ENCODE assay signal across 18 cellular contexts in the genomic region with DNA sequence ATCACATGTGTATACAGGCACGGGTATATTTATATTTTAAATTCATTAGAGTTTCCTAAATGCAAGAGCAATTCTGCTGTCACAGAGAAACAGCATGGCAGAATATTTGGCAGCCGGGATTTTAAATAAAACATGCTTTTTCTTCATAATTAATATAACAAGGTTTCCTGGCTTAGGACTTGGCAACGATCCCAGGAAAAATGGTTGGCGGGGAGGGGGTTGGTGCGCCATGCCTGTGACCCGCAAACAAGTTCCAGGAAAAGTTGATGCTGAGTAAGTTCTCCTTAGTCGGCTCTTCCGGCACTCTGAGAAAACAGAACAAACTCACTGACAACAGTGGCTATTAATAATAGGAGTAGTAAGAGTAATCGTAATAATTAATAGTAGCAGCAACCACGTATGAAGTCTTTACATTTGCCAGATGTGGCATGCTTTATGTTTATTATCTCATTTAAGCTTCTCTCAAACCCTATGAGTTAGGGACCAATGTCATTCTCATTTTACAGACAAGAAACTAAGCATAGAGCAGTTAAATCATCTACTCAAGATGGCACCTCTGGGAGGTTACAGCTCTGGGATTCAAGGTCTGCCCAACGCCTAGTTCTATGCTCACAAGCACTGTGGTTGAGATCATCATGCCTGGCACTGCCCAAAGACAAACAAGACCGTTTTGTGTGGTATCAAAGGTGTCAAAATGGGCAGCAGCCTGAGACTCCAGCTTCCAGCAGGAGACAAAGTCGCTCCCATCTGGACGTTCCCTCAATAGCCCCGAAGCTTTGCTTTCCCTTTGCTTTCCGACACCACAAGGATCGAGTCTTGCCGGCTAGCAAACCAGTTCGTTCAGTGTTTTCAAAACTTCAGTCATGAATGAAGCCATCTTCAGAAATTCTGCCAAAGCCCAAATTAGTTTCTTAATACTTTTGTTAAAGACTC. TPM values are rescaled to one million over a fixed set of nuclear protein-coding genes. Genes with fewer than 3 reads are reported as not detected.
DNase-seq lines count a peak whose midpoint lies in the region; ATAC-seq, FAIRE-seq and TF ChIP-seq lines count a peak whose summit lies in the region.
"Had no signal": no experiment of that assay in that cellular context is flagged by ENCODE, and none has a peak within 500 bp of the region (broad histone marks: within the 10 kb centered on the region; RNA-seq: fewer than 3 reads in every experiment).

No MANE protein-coding gene starts in this region.

- intact Hi-C loops in K562 (cut with micrococcal nuclease), result no loop called here

- peak overlapping the region; percentile 36 for H3K4me2 ChIP-seq in K562 (ENCODE audit: insufficient read depth, low read length)

- TF ChIP-seq CTCF in K562 (IDR thresholded peaks at IDR 0.05 in 2 of 3, conservative IDR thresholded peaks at IDR 0.05 in 1 of 3; ENCODE audit: insufficient read depth in 2 of 3, low read depth in 1 of 3, low read length in 3 of 3), result no peak

- H3K9me1 ChIP-seq in K562 (ENCODE audit: control insufficient read depth, insufficient read depth, low read length), result no peaks in the 10 kb centered on the region

- H3K9me3 ChIP-seq in K562 (replicated peaks; ENCODE audit: control insufficient read depth, insufficient read depth, low read depth, low read length) (no peaks in the 10 kb centered on the region), skeletal muscle tissue (ENCODE audit: control insufficient read depth in 3 of 3, low read length in 3 of 3) (no peaks in the 10 kb centered on the region)

- H3K4me3 ChIP-seq in K562, result no peak overlapping the region
- no peak overlapping the region for H3K4me3 ChIP-seq in skeletal muscle tissue (ENCODE audit: low read length in 3 of 3)

- H3K4me3 Mint-ChIP-seq in stimulated activated memory B cell treated with anti-CD40 and anti-IgM and Interleukin-4, amounts not matched to agents 10 μg/mL and 1 μg/mL and 100 μg/mL, for 72 hours, result no peak overlapping the region
- H3K4me3 Mint-ChIP-seq in effector memory CD8-positive, alpha-beta T cell, result no peak overlapping the region
- H3K4me3 Mint-ChIP-seq: central memory CD8-positive, alpha-beta T cell; stimulated activated naive B cell treated with anti-CD40 and anti-IgM and Interleukin-4, amounts not matched to agents 10 μg/mL and 1 μg/mL and 100 μg/mL, for 72 hours had no signal

- H3K9ac ChIP-seq in K562 (ENCODE audit: insufficient read depth in 1 of 2, low read depth in 2 of 2, low read length in 2 of 2), result no peak overlapping the region
- no peak overlapping the region for H3K9ac ChIP-seq in skeletal muscle tissue (ENCODE audit: low read depth in 1 of 3, low read length in 3 of 3)

- DNase-seq in KBM-7 (peak; percentile 45), K562 (ENCODE audit: extremely low read depth in 1 of 4, low spot score in 3 of 4) (peak; percentile 15 to 52 (median 32)), iris pigment epithelial cell (ENCODE audit: low read depth) (peak; percentile 37), RPMI8226 (no peak)
- DNase-seq in effector memory CD8-positive, alpha-beta T cell, result no peak
- DNase-seq: activated naive CD4-positive, alpha-beta T cell treated with anti-CD3 and anti-CD28 coated beads, Interleukin-2, amount 50 U/mL, for 16 hours; KG1; NCI-H146; NCI-H774; Right ventricle myocardium superior; stimulated activated CD4-positive, alpha-beta T cell treated with anti-CD3 and anti-CD28 coated beads, Interleukin-4, amount 100 ng/mL, for 4 hours; stimulated activated naive B cell treated with anti-CD40 and anti-IgM and Interleukin-4, amounts not matched to agents 10 μg/mL and 1 μg/mL and 100 μg/mL, for 72 hours had no signal

- H3K27ac ChIP-seq in K562 (ENCODE audit: extremely low read depth, low read depth, low read length) (no peak overlapping the region; the same call in 2 of the 3 replicates), skeletal muscle tissue (ENCODE audit: low read depth, low read length) (peak overlapping the region; percentile 6)
- H3K27ac ChIP-seq: C4-2B, VCaP had no signal

- BruUV-seq in K562 (replicated peaks; lab: Mats Ljungman, UMichigan), result no TSS peak

- no peaks in the 10 kb centered on the region for H4K20me1 ChIP-seq in K562 (replicated peaks; ENCODE audit: control insufficient read depth, insufficient read depth, low read length)

- H3K4me1 Mint-ChIP-seq in stimulated activated memory B cell treated with anti-CD40 and anti-IgM and Interleukin-4, amounts not matched to agents 10 μg/mL and 1 μg/mL and 100 μg/mL, for 72 hours, result no peaks in the 10 kb centered on the region
- H3K4me1 Mint-ChIP-seq in effector memory CD8-positive, alpha-beta T cell (ENCODE audit: low read depth in 2 of 2), result no peaks in the 10 kb centered on the region
- H3K4me1 Mint-ChIP-seq: central memory CD8-positive, alpha-beta T cell; stimulated activated naive B cell treated with anti-CD40 and anti-IgM and Interleukin-4, amounts not matched to agents 10 μg/mL and 1 μg/mL and 100 μg/mL, for 72 hours had no signal

- in situ Hi-C loops in KBM-7 (cut with MboI; ENCODE audit: low pct_unique_long_range_greater_than_20kb, low sequenced_read_pairs), result no loop called here
- in situ Hi-C loops in K562 (cut with MboI), result no loop called here

- no peak for TF ChIP-seq POLR2A in K562 (conservative IDR thresholded peaks at IDR 0.05)

- peak; percentile 57; the same call in 1 of the 3 replicates for ATAC-seq in K562
- ATAC-seq in stimulated activated memory B cell treated with anti-CD40 and anti-IgM and Interleukin-4, amounts not matched to agents 10 μg/mL and 1 μg/mL and 100 μg/mL, for 72 hours, result no peak
- ATAC-seq in effector memory CD8-positive, alpha-beta T cell (replicated peaks), result no peak
- ATAC-seq: stimulated activated naive B cell treated with anti-CD40 and anti-IgM and Interleukin-4, amounts not matched to agents 10 μg/mL and 1 μg/mL and 100 μg/mL, for 72 hours had no signal

- peak overlapping the region; percentile 73 for H2AFZ ChIP-seq in K562 (ENCODE audit: low read depth, low read length)

- FAIRE-seq in K562 (lab: Jason Lieb, UNC), result no peak
- FAIRE-seq: GM12892 had no signal

- CTCF ChIA-PET in K562 (lab: Yijun Ruan, JAX; ENCODE audit: low intra/inter-chr PET ratio), result no interaction called here

- H3K27me3 ChIP-seq in K562 (ENCODE audit: control insufficient read depth in 2 of 2, insufficient read depth in 2 of 2, low read length in 2 of 2) (no peaks in the 10 kb centered on the region), skeletal muscle tissue (ENCODE audit: control insufficient read depth in 3 of 3, insufficient read depth in 3 of 3, low read length in 3 of 3) (no peaks in the 10 kb centered on the region)

- H3K36me3 ChIP-seq in K562 (ENCODE audit: control insufficient read depth, insufficient read depth, low read length), result no peaks in the 10 kb centered on the region
- no peaks in the 10 kb centered on the region for H3K36me3 ChIP-seq in skeletal muscle tissue (ENCODE audit: control insufficient read depth in 3 of 3, insufficient read depth in 3 of 3, low read length in 3 of 3)

- peaks cover 39% of the 10 kb centered on the region for H3K27me3 Mint-ChIP-seq in stimulated activated memory B cell treated with anti-CD40 and anti-IgM and Interleukin-4, amounts not matched to agents 10 μg/mL and 1 μg/mL and 100 μg/mL, for 72 hours
- peaks cover 26 to 57% of the 10 kb centered on the region in 2 donors for H3K27me3 Mint-ChIP-seq in effector memory CD8-positive, alpha-beta T cell

- no peaks in the 10 kb centered on the region for H3K79me2 ChIP-seq in K562 (ENCODE audit: control insufficient read depth, insufficient read depth, low read length)

- no peaks in the 10 kb centered on the region for H3K9me3 Mint-ChIP-seq in stimulated activated memory B cell treated with anti-CD40 and anti-IgM and Interleukin-4, amounts not matched to agents 10 μg/mL and 1 μg/mL and 100 μg/mL, for 72 hours
- H3K9me3 Mint-ChIP-seq in effector memory CD8-positive, alpha-beta T cell, result no peaks in the 10 kb centered on the region
- H3K9me3 Mint-ChIP-seq: central memory CD8-positive, alpha-beta T cell; stimulated activated naive B cell treated with anti-CD40 and anti-IgM and Interleukin-4, amounts not matched to agents 10 μg/mL and 1 μg/mL and 100 μg/mL, for 72 hours had no signal

- H3K27ac Mint-ChIP-seq in stimulated activated memory B cell treated with anti-CD40 and anti-IgM and Interleukin-4, amounts not matched to agents 10 μg/mL and 1 μg/mL and 100 μg/mL, for 72 hours, result no peak overlapping the region
- H3K27ac Mint-ChIP-seq in effector memory CD8-positive, alpha-beta T cell, result no peak overlapping the region
- H3K27ac Mint-ChIP-seq: stimulated activated naive B cell treated with anti-CD40 and anti-IgM and Interleukin-4, amounts not matched to agents 10 μg/mL and 1 μg/mL and 100 μg/mL, for 72 hours had no signal

- H3K36me3 Mint-ChIP-seq in stimulated activated memory B cell treated with anti-CD40 and anti-IgM and Interleukin-4, amounts not matched to agents 10 μg/mL and 1 μg/mL and 100 μg/mL, for 72 hours, result no peaks in the 10 kb centered on the region
- no peaks in the 10 kb centered on the region for H3K36me3 Mint-ChIP-seq in effector memory CD8-positive, alpha-beta T cell (ENCODE audit: insufficient read depth)
- H3K36me3 Mint-ChIP-seq: stimulated activated naive B cell treated with anti-CD40 and anti-IgM and Interleukin-4, amounts not matched to agents 10 μg/mL and 1 μg/mL and 100 μg/mL, for 72 hours had no signal

- peak; percentile 28; the same call in 1 of the 2 replicates for TF ChIP-seq EP300 in K562 (IDR thresholded peaks at IDR 0.05; ENCODE audit: low read length)

- peaks cover 0 to 14% of the 10 kb centered on the region in 2 experiments; a peak in 3 of 5 replicates for H3K4me1 ChIP-seq in K562 (replicated peaks in 1 of 2; ENCODE audit: control insufficient read depth in 2 of 2, insufficient read depth in 2 of 2, low read length in 2 of 2)
- peaks cover 4 to 18% (median 4%) of the 10 kb centered on the region in 3 donors for H3K4me1 ChIP-seq in skeletal muscle tissue (ENCODE audit: control insufficient read depth in 3 of 3, insufficient read depth in 3 of 3, low read length in 3 of 3)

- no peak for TF ChIP-seq RAD21 in K562 (CRISPR knock-in tag; conservative IDR thresholded peaks at IDR 0.05 in 1 of 2, IDR thresholded peaks at IDR 0.05 in 1 of 2)

- POLR2A ChIA-PET in K562 (lab: Yijun Ruan, JAX), result no interaction called here

- WGBS in K562 (ENCODE audit: insufficient coverage, low coverage, missing lambda C conversion rate), result 31% methylated on average over 19 of the region's 19 CpGs

RNA-seq across cellular contexts. Expression of gene HABP2, which starts 4.8 kb away (rescaled TPM):
- not detected in 2 replicates for total RNA-seq in K562 (2011; cell fraction: chromatin; rRNA removed; ENCODE audit: low replicate concordance)
- total RNA-seq in K562 (2011; cell fraction: nucleolus; rRNA removed), result not detected in 2 replicates
- total RNA-seq in K562 (2011; cell fraction: nucleoplasm; rRNA removed), result not detected in 2 replicates
- total RNA-seq in K562 (2014; rRNA removed), result not detected in 2 replicates
- not detected in 2 replicates for total RNA-seq in K562 (2014; rRNA removed; fragmentation: Illumina TruSeq; extraction: Trizol)
- not detected in 2 replicates for total RNA-seq in K562 (2015; rRNA removed; fragmentation: Illumina TruSeq; extraction: Trizol)
- total RNA-seq in K562 (2021), result 0.07 and 0.09 TPM in 2 replicates
- not detected in 2 replicates for polyA plus RNA-seq in K562 (2011; rRNA removed)
- polyA plus RNA-seq in K562 (2011; cell fraction: cytosol; rRNA removed), result not detected in 2 replicates
- not detected in 2 replicates for polyA plus RNA-seq in K562 (2011; cell fraction: nucleus; rRNA removed)
- 0.03 TPM in 1 of 2 replicates, not detected in the other for polyA plus RNA-seq in K562 (2012)
- polyA plus RNA-seq in K562 (2014; fragmentation: Illumina TruSeq; extraction: Trizol), result not detected in 2 replicates
- not detected for polyA plus RNA-seq in K562 (2014; fragmentation: Nextera tagmentation; extraction: Ambion mirVana)
- 0.05 TPM in 1 of 2 replicates, not detected in the other for polyA plus RNA-seq in K562 (2014; rRNA removed)
- not detected in 2 replicates for polyA minus RNA-seq in K562 (2011; rRNA and poly(A)+ RNA removed)
- polyA minus RNA-seq in K562 (2011; cell fraction: cytosol; rRNA and poly(A)+ RNA removed), result not detected in 2 replicates
- not detected in 2 replicates for polyA minus RNA-seq in K562 (2011; cell fraction: nucleus; rRNA and poly(A)+ RNA removed)
- under 0.01 TPM for total RNA-seq in skeletal muscle tissue

Comparison
In these comparisons a context has a peak if more than half of its experiments do, and no peak if none do; other contexts are left out.
1. DNase-seq: peak in KBM-7 (single experiment), K562 (4 of 4) and iris pigment epithelial cell (single experiment); none in RPMI8226 (single experiment) and effector memory CD8-positive, alpha-beta T cell (0 of 3).